ENCODE assay signal across 9 cellular contexts in genomic region chr9:76369583-76369982, GRCh38. TPM values are rescaled to one million over a fixed set of nuclear protein-coding genes. Genes with fewer than 3 reads are reported as not detected.
A peak's percentile ranks its signal among the peaks of the same experiment; 100 is the strongest.
DNase-seq lines count a peak whose midpoint lies in the region; ATAC-seq and TF ChIP-seq lines count a peak whose summit lies in the region.
"Had no signal": no experiment of that assay in that cellular context is flagged by ENCODE, and none has a peak within 500 bp of the region (broad histone marks: within the 10 kb centered on the region; RNA-seq: fewer than 3 reads in every experiment).

No MANE protein-coding gene starts in this region.

- intact Hi-C loops in cardiac septum (cut with DNase I) = no loop called here

- in situ Hi-C loops in G401 (cut with HindIII; ENCODE audit: low sequenced_read_pairs) = no loop called here

- H2AFZ ChIP-seq in OCI-LY1 (ENCODE audit: low read length) = no peak overlapping the region

- H3F3A ChIP-seq in OCI-LY1 (ENCODE audit: insufficient read depth, low read length) = peaks cover 11% of the 10 kb centered on the region; the same call in 1 of the 2 replicates

- H4K20me1 ChIP-seq in OCI-LY1 (ENCODE audit: insufficient read depth, low read length) = no peaks in the 10 kb centered on the region

- peak; percentile 29 for DNase-seq in G401 (ENCODE audit: low spot score)
- DNase-seq in left kidney (ENCODE audit: low read depth, low spot score) = peak; percentile 84
- no peak for DNase-seq in activated CD4-positive, alpha-beta T cell treated with anti-CD3 and anti-CD28 coated beads for 4 hours
- DNase-seq in cardiac septum (ENCODE audit: low spot score) = no peak
- DNase-seq in SW 1271 (lab: John Stamatoyannopoulos, UW) = no peak

- no peak overlapping the region for H3K4me3 ChIP-seq in OCI-LY1 (ENCODE audit: low read depth, low read length, poor library complexity, severe bottlenecking)

- H3K4me1 ChIP-seq in OCI-LY1 (ENCODE audit: insufficient read depth, low read length, severe bottlenecking) = peaks cover 67% of the 10 kb centered on the region

- peak overlapping the region; percentile 35; the same call in 1 of the 2 replicates for H3K4me2 ChIP-seq in OCI-LY1 (ENCODE audit: low read length)

- no peaks in the 10 kb centered on the region for H3K79me2 ChIP-seq in OCI-LY1 (ENCODE audit: insufficient read depth, low read length)

- H3K27me3 ChIP-seq in OCI-LY1 (ENCODE audit: insufficient read depth, low read length) = no peaks in the 10 kb centered on the region

- peak; percentile 62 for ATAC-seq in HG03558 (IDR thresholded peaks at IDR 0.05; ENCODE audit: extremely low read depth, unreplicated experiment)
- ATAC-seq in GM21528 (IDR thresholded peaks at IDR 0.05; ENCODE audit: low FRiP score, unreplicated experiment) = no peak

- TF ChIP-seq CTCF in OCI-LY1 (IDR thresholded peaks at IDR 0.05; ENCODE audit: low read length) = no peak

- H3K27ac ChIP-seq in OCI-LY1 (ENCODE audit: low read depth, low read length, poor library complexity, severe bottlenecking) = peak overlapping the region; percentile 95
- H3K27ac ChIP-seq: VCaP had no signal

- no peaks in the 10 kb centered on the region for H3K36me3 ChIP-seq in OCI-LY1 (ENCODE audit: insufficient read depth, low read length)

- H3K9ac ChIP-seq in OCI-LY1 (ENCODE audit: low read length) = peak overlapping the region; percentile 30; the same call in 1 of the 2 replicates

- no peaks in the 10 kb centered on the region for H3K9me3 ChIP-seq in OCI-LY1 (ENCODE audit: low read length)

- no peaks in the 10 kb centered on the region for H3K9me2 ChIP-seq in OCI-LY1 (ENCODE audit: low read depth, low read length)

RNA-seq across cellular contexts. Expression of gene RFK, which starts 24.6 kb away (rescaled TPM):
- 57.6 and 62.2 TPM in 2 replicates for total RNA-seq in G401 (2014; rRNA removed; shearing (Covaris generic))
- total RNA-seq in cardiac septum = 18.1 TPM

Comparison
In these comparisons a context has a peak if more than half of its experiments do, and no peak if none do; other contexts are left out.
1. DNase-seq: peak in G401 (single experiment) and left kidney (single experiment); none in activated CD4-positive, alpha-beta T cell treated with anti-CD3 and anti-CD28 coated beads for 4 hours (0 of 2), cardiac septum (single experiment) and SW 1271 (0 of 2).